In genomic region chr2:85754313-85755095, GRCh38 we compare ENCODE assay signal across 8 cellular contexts. TPM values are rescaled to one million over a fixed set of nuclear protein-coding genes. Genes with fewer than 3 reads are reported as not detected.
DNase-seq lines count a peak whose midpoint lies in the region; ATAC-seq, FAIRE-seq and TF ChIP-seq lines count a peak whose summit lies in the region.

No MANE protein-coding gene starts in this region.

- H3K4me3 ChIP-seq in SK-N-MC (peak overlapping the region; percentile 81), lower leg skin (ENCODE audit: low read depth, poor library complexity, severe bottlenecking) (peak overlapping the region; percentile 67)

- H3K27ac ChIP-seq in SK-N-MC: peak overlapping the region; percentile 64

- no peaks in the 10 kb centered on the region for H3K9me3 Mint-ChIP-seq in chondrocyte (ENCODE audit: low read depth)
- no peaks in the 10 kb centered on the region for H3K9me3 Mint-ChIP-seq in stimulated activated naive CD8-positive, alpha-beta T cell treated with anti-CD3 and anti-CD28 coated beads, Interleukin-15, amount 100 ng/mL, for 72 hours

- intact Hi-C loops in lower leg skin (cut with DNase I; ENCODE audit: low total_unique reads): loop anchor here (10.0 kb wide), 1 partner anchor 60 kb away; no protein-coding TSS in a partner anchor

- no peaks in the 10 kb centered on the region for H3K36me3 Mint-ChIP-seq in chondrocyte (ENCODE audit: low read depth)

- peak overlapping the region; percentile 51 for H3K9ac ChIP-seq in SK-N-MC (ENCODE audit: insufficient read length)

- FAIRE-seq in GM12892 (lab: Jason Lieb, UNC): no peak

- no peak overlapping the region for H3K27ac Mint-ChIP-seq in chondrocyte (ENCODE audit: unreplicated experiment)
- no peak overlapping the region for H3K27ac Mint-ChIP-seq in stimulated activated naive CD8-positive, alpha-beta T cell treated with anti-CD3 and anti-CD28 coated beads, Interleukin-15, amount 100 ng/mL, for 72 hours

- TF ChIP-seq POLR2A in lower leg skin (IDR thresholded peaks at IDR 0.05) (no peak), GM12892 (IDR thresholded peaks at IDR 0.05; ENCODE audit: low read depth, low read length) (no peak)

- peaks cover 20% of the 10 kb centered on the region for H3K27me3 Mint-ChIP-seq in chondrocyte (ENCODE audit: low read depth)
- H3K27me3 Mint-ChIP-seq in stimulated activated naive CD8-positive, alpha-beta T cell treated with anti-CD3 and anti-CD28 coated beads, Interleukin-15, amount 100 ng/mL, for 72 hours: peaks cover 94% of the 10 kb centered on the region

- DNase-seq in NCI-H2081 (lab: John Stamatoyannopoulos, UW): peak; percentile 61 to 76
- no peak for DNase-seq in NCI-H2081 treated with DMSO at 0.1 percent for 48 hours (lab: John Stamatoyannopoulos, UW)
- DNase-seq in SK-N-MC (ENCODE audit: low read depth, low spot score): no peak
- no peak for DNase-seq in chondrocyte (ENCODE audit: low spot score)
- DNase-seq in lower leg skin (ENCODE audit: low spot score in 2 of 2): no peak
- peak; percentile 41 to 46 for DNase-seq in stimulated activated naive CD8-positive, alpha-beta T cell treated with anti-CD3 and anti-CD28 coated beads, Interleukin-15, amount 100 ng/mL, for 72 hours
- no peak for DNase-seq in GM12892 (ENCODE audit: insufficient read length)

- TF ChIP-seq CTCF in chondrocyte (IDR thresholded peaks at IDR 0.05) (peak; percentile 44), lower leg skin (IDR thresholded peaks at IDR 0.05) (no peak)

- H3K4me1 Mint-ChIP-seq in chondrocyte (ENCODE audit: low read depth): peaks cover 31% of the 10 kb centered on the region
- H3K4me1 Mint-ChIP-seq in stimulated activated naive CD8-positive, alpha-beta T cell treated with anti-CD3 and anti-CD28 coated beads, Interleukin-15, amount 100 ng/mL, for 72 hours: peaks cover 22% of the 10 kb centered on the region

- H3K4me3 Mint-ChIP-seq in chondrocyte (ENCODE audit: unreplicated experiment): peak overlapping the region; percentile 82
- H3K4me3 Mint-ChIP-seq in stimulated activated naive CD8-positive, alpha-beta T cell treated with anti-CD3 and anti-CD28 coated beads, Interleukin-15, amount 100 ng/mL, for 72 hours: peak overlapping the region; percentile 90 to 93

- peak; percentile 53 for ATAC-seq in stimulated activated naive CD8-positive, alpha-beta T cell treated with anti-CD3 and anti-CD28 coated beads, Interleukin-15, amount 100 ng/mL, for 72 hours
- no peak for ATAC-seq in GM21528 (IDR thresholded peaks at IDR 0.05; ENCODE audit: low FRiP score, unreplicated experiment)

- H3K36me3 ChIP-seq in SK-N-MC (ENCODE audit: insufficient read depth, low read length): no peaks in the 10 kb centered on the region

- H3K9me3 ChIP-seq in SK-N-MC (ENCODE audit: low read depth, low read length): no peaks in the 10 kb centered on the region

- WGBS in lower leg skin, 2 donors: 1% methylated on average over 42 to 72 of the region's 93 CpGs

RNA-seq across cellular contexts. Expression of gene ATOH8, which starts 0.7 kb away (rescaled TPM):
- total RNA-seq in chondrocyte (2.2 to 10.3 TPM (median 2.7 TPM) in 3 replicates), lower leg skin (10 to 100 TPM; 27.3 to 79.8 (median 33.7) TPM)
- not detected for polyA plus RNA-seq in GM12892 (2012; ENCODE audit: missing spikeins)

Comparison
In these comparisons a context has a peak if more than half of its experiments do, and no peak if none do; other contexts are left out.
1. DNase-seq: peak in NCI-H2081 (2 of 2) and stimulated activated naive CD8-positive, alpha-beta T cell treated with anti-CD3 and anti-CD28 coated beads, Interleukin-15, amount 100 ng/mL, for 72 hours (2 of 2); none in NCI-H2081 treated with DMSO at 0.1 percent for 48 hours (single experiment), SK-N-MC (single experiment), chondrocyte (single experiment), lower leg skin (0 of 2) and GM12892 (single experiment).